In genomic region chr2:187544371-187545080, GRCh38 we compare ENCODE assay signal across 1 cellular context.
TF ChIP-seq lines count a peak whose summit lies in the region.

No MANE protein-coding gene starts in this region.

TF ChIP-seq in K562, 482 proteins besides CTCF, POLR2A, EP300 and RAD21:
- TF ChIP-seq MTA1 (IDR thresholded peaks at IDR 0.05; ENCODE audit: borderline replicate concordance) (no peak), ELF4 (CRISPR knock-in tag; IDR thresholded peaks at IDR 0.05) (no peak), POLR2B (IDR thresholded peaks at IDR 0.05; ENCODE audit: low read depth, partially characterized antibody) (no peak), KDM1A (IDR thresholded peaks at IDR 0.05) (0 out of 4 replicates have a peak, but pooled peaks of 1 of the 2 experiments have one; percentile 22), ZFP30 (CRISPR knock-in tag; IDR thresholded peaks at IDR 0.05; ENCODE audit: borderline replicate concordance) (no peak), VEZF1 (CRISPR knock-in tag; IDR thresholded peaks at IDR 0.05) (no peak)
- TF ChIP-seq, protein P1, sequence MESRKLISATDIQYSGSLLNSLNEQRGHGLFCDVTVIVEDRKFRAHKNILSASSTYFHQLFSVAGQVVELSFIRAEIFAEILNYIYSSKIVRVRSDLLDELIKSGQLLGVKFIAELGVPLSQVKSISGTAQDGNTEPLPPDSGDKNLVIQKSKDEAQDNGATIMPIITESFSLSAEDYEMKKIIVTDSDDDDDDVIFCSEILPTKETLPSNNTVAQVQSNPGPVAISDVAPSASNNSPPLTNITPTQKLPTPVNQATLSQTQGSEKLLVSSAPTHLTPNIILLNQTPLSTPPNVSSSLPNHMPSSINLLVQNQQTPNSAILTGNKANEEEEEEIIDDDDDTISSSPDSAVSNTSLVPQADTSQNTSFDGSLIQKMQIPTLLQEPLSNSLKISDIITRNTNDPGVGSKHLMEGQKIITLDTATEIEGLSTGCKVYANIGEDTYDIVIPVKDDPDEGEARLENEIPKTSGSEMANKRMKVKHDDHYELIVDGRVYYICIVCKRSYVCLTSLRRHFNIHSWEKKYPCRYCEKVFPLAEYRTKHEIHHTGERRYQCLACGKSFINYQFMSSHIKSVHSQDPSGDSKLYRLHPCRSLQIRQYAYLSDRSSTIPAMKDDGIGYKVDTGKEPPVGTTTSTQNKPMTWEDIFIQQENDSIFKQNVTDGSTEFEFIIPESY (CRISPR knock-in tag; IDR thresholded peaks at IDR 0.05), result 0 out of 2 replicates have a peak, but pooled peaks have one; percentile 27
